ENCODE assay signal across 1 cellular context in the genomic region with DNA sequence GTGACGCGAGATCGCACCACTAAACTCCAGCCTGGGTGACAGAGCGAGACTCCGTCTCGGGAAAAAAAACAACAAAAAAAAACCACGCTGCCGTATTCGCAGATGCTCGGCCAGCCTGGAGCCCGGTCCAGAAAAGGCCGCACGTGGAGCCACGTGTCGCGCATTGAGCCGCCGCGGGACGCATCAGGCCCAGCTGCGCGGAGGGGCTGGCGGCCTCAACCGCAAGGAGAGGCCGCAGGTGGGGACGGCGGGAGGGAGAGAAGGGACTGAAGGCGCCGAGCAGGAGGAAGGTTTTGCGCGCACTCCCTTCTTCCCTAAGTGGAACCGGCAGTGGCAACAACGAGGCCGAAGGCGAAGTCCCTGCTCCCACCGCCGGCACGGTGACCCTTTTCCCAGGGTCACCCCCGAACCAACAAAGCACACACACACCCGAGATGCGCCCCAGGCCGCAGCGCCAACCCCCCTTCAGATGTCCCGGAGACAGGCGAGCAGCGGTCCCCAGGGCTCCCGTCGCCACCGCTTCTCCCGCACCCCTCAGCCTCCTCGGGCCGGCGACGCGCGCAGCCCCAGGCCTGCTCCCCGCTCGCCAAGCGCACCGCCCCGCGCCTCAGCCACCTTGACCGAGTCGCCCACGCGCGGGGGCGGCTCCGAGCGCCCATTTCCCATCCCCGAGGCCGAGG.
TF ChIP-seq lines count a peak whose summit lies in the region.

No MANE protein-coding gene starts in this region.

TF ChIP-seq in A549, 52 proteins besides CTCF, POLR2A, EP300 and RAD21:
- TF ChIP-seq HDAC2 (IDR thresholded peaks at IDR 0.05) (no peak), FOSL2 (IDR thresholded peaks at IDR 0.05) (no peak), FOSL2 (CRISPR knock-in tag; IDR thresholded peaks at IDR 0.05) (no peak)
- TF ChIP-seq, protein P1, sequence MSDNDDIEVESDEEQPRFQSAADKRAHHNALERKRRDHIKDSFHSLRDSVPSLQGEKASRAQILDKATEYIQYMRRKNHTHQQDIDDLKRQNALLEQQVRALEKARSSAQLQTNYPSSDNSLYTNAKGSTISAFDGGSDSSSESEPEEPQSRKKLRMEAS (IDR thresholded peaks at IDR 0.05) = no peak
